ENCODE assay signal across 19 cellular contexts in genomic region chr3:49721165-49721860, GRCh38. TPM values are rescaled to one million over a fixed set of nuclear protein-coding genes. Genes with fewer than 3 reads are reported as not detected.
A peak's percentile ranks its signal among the peaks of the same experiment; 100 is the strongest.
DNase-seq lines count a peak whose midpoint lies in the region; ATAC-seq, FAIRE-seq and TF ChIP-seq lines count a peak whose summit lies in the region.
"Had no signal": no experiment of that assay in that cellular context is flagged by ENCODE, and none has a peak within 500 bp of the region (broad histone marks: within the 10 kb centered on the region; RNA-seq: fewer than 3 reads in every experiment).

No MANE protein-coding gene starts in this region.

- POLR2A ChIA-PET in activated B cell treated with CpG ODN at 0.5 μM for 24 hours (lab: Charles Lee), result interaction anchor here (1.0 kb wide), 1 partner anchor 65 kb away, joined by 3 read pairs; the partner anchor contains the start of gene IP6K1

- no peaks in the 10 kb centered on the region for H3K9me3 Mint-ChIP-seq in stimulated activated naive CD8-positive, alpha-beta T cell treated with anti-CD3 and anti-CD28 coated beads, Interleukin-15, Interleukin-2, amounts not matched to agents 100 ng/mL and 50 ng/mL, for 24 hours
- no peaks in the 10 kb centered on the region for H3K9me3 Mint-ChIP-seq in stimulated activated naive CD8-positive, alpha-beta T cell treated with anti-CD3 and anti-CD28 coated beads, Interleukin-15, amount 100 ng/mL, for 72 hours
- H3K9me3 Mint-ChIP-seq in activated B cell treated with CpG ODN at 0.5 μM for 24 hours, result no peaks in the 10 kb centered on the region

- in situ Hi-C loops in ACHN (cut with HindIII; ENCODE audit: low pct_ligation_motif_present, low pct_unique_long_range_greater_than_20kb, low sequenced_read_pairs), result no loop called here

- H3K4me3 Mint-ChIP-seq in stimulated activated naive CD8-positive, alpha-beta T cell treated with anti-CD3 and anti-CD28 coated beads, Interleukin-15, Interleukin-2, amounts not matched to agents 100 ng/mL and 50 ng/mL, for 24 hours, result peak overlapping the region; percentile 25
- no peak overlapping the region for H3K4me3 Mint-ChIP-seq in stimulated activated naive CD8-positive, alpha-beta T cell treated with anti-CD3 and anti-CD28 coated beads, Interleukin-15, amount 100 ng/mL, for 72 hours
- H3K4me3 Mint-ChIP-seq in activated B cell treated with CpG ODN at 0.5 μM for 24 hours, result peak overlapping the region; percentile 28

- no peak for DNase-seq in stimulated activated naive CD8-positive, alpha-beta T cell treated with anti-CD3 and anti-CD28 coated beads, Interleukin-15, amount 100 ng/mL, for 72 hours
- no peak for DNase-seq in activated B cell treated with CpG ODN at 0.5 μM for 24 hours
- peak; percentile 83 for DNase-seq in mesenteric fat pad (ENCODE audit: low spot score)
- DNase-seq in RCC 7860 (ENCODE audit: low spot score), result no peak
- DNase-seq in ACHN, result no peak
- no peak for DNase-seq in esophagus squamous epithelium (lab: John Stamatoyannopoulos, UW)
- DNase-seq: C1 segment of cervical spinal cord; GOT3; NCI-H82; SJCRH30; stimulated activated naive CD8-positive, alpha-beta T cell treated with anti-CD3 and anti-CD28 coated beads, Interleukin-15, Interleukin-2, amounts not matched to agents 100 U/mL and 50 U/mL, for 24 hours; WERI-Rb-1 had no signal

- H3K9me3 ChIP-seq in esophagus squamous epithelium, result no peaks in the 10 kb centered on the region
- H3K9me3 ChIP-seq: right lobe of liver, SJCRH30 had no signal

- no peak overlapping the region for H3K27ac ChIP-seq in esophagus squamous epithelium
- H3K27ac ChIP-seq: right lobe of liver, SJCRH30, WERI-Rb-1 had no signal

- peaks cover 0 to 50% (median 9%) of the 10 kb centered on the region in 3 donors for H3K36me3 ChIP-seq in esophagus squamous epithelium

- CTCF ChIA-PET in activated B cell treated with CpG ODN at 0.5 μM for 24 hours (lab: Charles Lee), result interaction anchor here (1.7 kb wide), 1 partner anchor 182 kb away, joined by 4 read pairs; no protein-coding TSS in a partner anchor

- H3K27ac Mint-ChIP-seq in stimulated activated naive CD8-positive, alpha-beta T cell treated with anti-CD3 and anti-CD28 coated beads, Interleukin-15, Interleukin-2, amounts not matched to agents 100 ng/mL and 50 ng/mL, for 24 hours, result no peak overlapping the region
- no peak overlapping the region for H3K27ac Mint-ChIP-seq in stimulated activated naive CD8-positive, alpha-beta T cell treated with anti-CD3 and anti-CD28 coated beads, Interleukin-15, amount 100 ng/mL, for 72 hours
- peak overlapping the region; percentile 44 for H3K27ac Mint-ChIP-seq in activated B cell treated with CpG ODN at 0.5 μM for 24 hours

- peaks cover 17% of the 10 kb centered on the region for H3K36me3 Mint-ChIP-seq in stimulated activated naive CD8-positive, alpha-beta T cell treated with anti-CD3 and anti-CD28 coated beads, Interleukin-15, Interleukin-2, amounts not matched to agents 100 ng/mL and 50 ng/mL, for 24 hours (ENCODE audit: low read depth)
- peaks cover 25% of the 10 kb centered on the region for H3K36me3 Mint-ChIP-seq in activated B cell treated with CpG ODN at 0.5 μM for 24 hours (ENCODE audit: low read depth)

- no peaks in the 10 kb centered on the region for H3K27me3 Mint-ChIP-seq in stimulated activated naive CD8-positive, alpha-beta T cell treated with anti-CD3 and anti-CD28 coated beads, Interleukin-15, Interleukin-2, amounts not matched to agents 100 ng/mL and 50 ng/mL, for 24 hours
- H3K27me3 Mint-ChIP-seq in stimulated activated naive CD8-positive, alpha-beta T cell treated with anti-CD3 and anti-CD28 coated beads, Interleukin-15, amount 100 ng/mL, for 72 hours, result no peaks in the 10 kb centered on the region
- no peaks in the 10 kb centered on the region for H3K27me3 Mint-ChIP-seq in activated B cell treated with CpG ODN at 0.5 μM for 24 hours

- intact Hi-C loops in activated B cell treated with CpG ODN at 0.5 μM for 24 hours (cut with micrococcal nuclease) (loop anchor here (5.0 kb wide), 1 partner anchor 1951 kb away; the partner anchor contains the start of gene TEX264), esophagus squamous epithelium (cut with DNase I) (no loop called here)

- TF ChIP-seq POLR2A in esophagus squamous epithelium (IDR thresholded peaks at IDR 0.05), result no peak

- WGBS in esophagus squamous epithelium, 2 donors, result 62 to 78% methylated on average over 2 of the region's 9 CpGs

- no peaks in the 10 kb centered on the region for H3K27me3 ChIP-seq in esophagus squamous epithelium
- H3K27me3 ChIP-seq: right lobe of liver, SJCRH30 had no signal

- no peak for TF ChIP-seq CTCF in activated B cell treated with CpG ODN at 0.5 μM for 24 hours (IDR thresholded peaks at IDR 0.05)
- no peak for TF ChIP-seq CTCF in esophagus squamous epithelium (IDR thresholded peaks at IDR 0.05)

- ATAC-seq in stimulated activated naive CD8-positive, alpha-beta T cell treated with anti-CD3 and anti-CD28 coated beads, Interleukin-15, amount 100 ng/mL, for 72 hours, result no peak
- ATAC-seq in activated B cell treated with CpG ODN at 0.5 μM for 24 hours (ENCODE audit: low read depth) (no peak), HG03095 (IDR thresholded peaks at IDR 0.05; ENCODE audit: unreplicated experiment) (no peak)
- ATAC-seq: right lobe of liver; stimulated activated naive CD8-positive, alpha-beta T cell treated with anti-CD3 and anti-CD28 coated beads, Interleukin-15, Interleukin-2, amounts not matched to agents 100 U/mL and 50 U/mL, for 24 hours had no signal

- peaks cover 33 to 79% (median 34%) of the 10 kb centered on the region in 3 donors for H3K4me1 ChIP-seq in esophagus squamous epithelium
- H3K4me1 ChIP-seq: SJCRH30 had no signal

- FAIRE-seq in RCC 7860 (lab: Jason Lieb, UNC), result no peak
- FAIRE-seq: endometrium, GM18507, keratinocyte had no signal

- H3K4me3 ChIP-seq in esophagus squamous epithelium, result no peak overlapping the region
- H3K4me3 ChIP-seq: right lobe of liver, SJCRH30 had no signal

- H3K4me1 Mint-ChIP-seq in stimulated activated naive CD8-positive, alpha-beta T cell treated with anti-CD3 and anti-CD28 coated beads, Interleukin-15, Interleukin-2, amounts not matched to agents 100 ng/mL and 50 ng/mL, for 24 hours (ENCODE audit: low read depth), result peaks cover 45% of the 10 kb centered on the region
- peaks cover 62% of the 10 kb centered on the region for H3K4me1 Mint-ChIP-seq in stimulated activated naive CD8-positive, alpha-beta T cell treated with anti-CD3 and anti-CD28 coated beads, Interleukin-15, amount 100 ng/mL, for 72 hours
- H3K4me1 Mint-ChIP-seq in activated B cell treated with CpG ODN at 0.5 μM for 24 hours, result peaks cover 51% of the 10 kb centered on the region

RNA-seq across cellular contexts. Expression of gene AMIGO3, which starts 1.8 kb away (rescaled TPM):
- not detected in 2 replicates for total RNA-seq in activated B cell treated with CpG ODN at 0.5 μM for 24 hours
- not detected for total RNA-seq in mesenteric fat pad
- total RNA-seq in esophagus squamous epithelium, result 1 to 10 TPM in 2 of 4 donors, not detected in 2; 1.3 to 2.2 TPM
- total RNA-seq: bronchial epithelial cell had no signal

RNA-seq across cellular contexts. Expression of gene GMPPB, which starts 2.4 kb away (rescaled TPM):
- total RNA-seq in activated B cell treated with CpG ODN at 0.5 μM for 24 hours, result 39.9 and 40.7 TPM in 2 replicates
- total RNA-seq in mesenteric fat pad, result 45.4 TPM
- total RNA-seq in esophagus squamous epithelium, result 10 to 100 TPM; 17.7 to 49.7 (median 33.8) TPM

RNA-seq across cellular contexts. Expression of gene RNF123, which starts 32.0 kb away (rescaled TPM):
- total RNA-seq in activated B cell treated with CpG ODN at 0.5 μM for 24 hours (35.1 and 51.4 TPM in 2 replicates), mesenteric fat pad (42.1 TPM), esophagus squamous epithelium (10 to 100 TPM; 14.7 to 21.8 (median 15.8) TPM)

RNA-seq across cellular contexts. Expression of gene MST1, which starts 32.0 kb away (rescaled TPM):
- 4.7 and 8.0 TPM in 2 replicates for total RNA-seq in activated B cell treated with CpG ODN at 0.5 μM for 24 hours
- 5.7 TPM for total RNA-seq in mesenteric fat pad
- total RNA-seq in esophagus squamous epithelium, result 10 to 100 TPM in 1 of 4 donors, 1 to 10 TPM in 3; 2.3 to 12.2 (median 2.7) TPM

RNA-seq across cellular contexts. Expression of gene APEH, which starts 47.2 kb away (rescaled TPM):
- total RNA-seq in activated B cell treated with CpG ODN at 0.5 μM for 24 hours, result 109 and 113 TPM in 2 replicates
- total RNA-seq in mesenteric fat pad, result 51.1 TPM
- 100 to 1,000 TPM in 1 of 4 donors, 10 to 100 TPM in 3; 60.7 to 102 (median 89.4) TPM for total RNA-seq in esophagus squamous epithelium

Comparison
In these comparisons a context has a peak if more than half of its experiments do, and no peak if none do; other contexts are left out.
1. H3K4me3 Mint-ChIP-seq: peak in stimulated activated naive CD8-positive, alpha-beta T cell treated with anti-CD3 and anti-CD28 coated beads, Interleukin-15, Interleukin-2, amounts not matched to agents 100 ng/mL and 50 ng/mL, for 24 hours (single experiment) and activated B cell treated with CpG ODN at 0.5 μM for 24 hours (single experiment); none in stimulated activated naive CD8-positive, alpha-beta T cell treated with anti-CD3 and anti-CD28 coated beads, Interleukin-15, amount 100 ng/mL, for 72 hours (0 of 2).